In genomic region chr10:89710748-89711147, GRCh38 we compare ENCODE assay signal across 2 cellular contexts.
TF ChIP-seq lines count a peak whose summit lies in the region.

No MANE protein-coding gene starts in this region.

TF ChIP-seq in HepG2, 621 proteins besides CTCF, POLR2A, EP300 and RAD21:
- TF ChIP-seq HOXA9 (CRISPR knock-in tag; IDR thresholded peaks at IDR 0.05; ENCODE audit: borderline replicate concordance) (no peak), E2F2 (CRISPR knock-in tag; IDR thresholded peaks at IDR 0.05; ENCODE audit: borderline replicate concordance) (no peak), NBN (conservative IDR thresholded peaks at IDR 0.05) (no peak), ZZZ3 (CRISPR knock-in tag; IDR thresholded peaks at IDR 0.05; ENCODE audit: borderline replicate concordance) (no peak), ZBTB8A (CRISPR knock-in tag; IDR thresholded peaks at IDR 0.05; ENCODE audit: borderline replicate concordance, low read depth) (no peak), HMGXB3 (CRISPR knock-in tag; IDR thresholded peaks at IDR 0.05; ENCODE audit: borderline replicate concordance) (no peak), GPN1 (CRISPR knock-in tag; IDR thresholded peaks at IDR 0.05; ENCODE audit: borderline replicate concordance) (no peak), SUZ12 (IDR thresholded peaks at IDR 0.05; ENCODE audit: low read depth, low read length) (no peak), SRY (CRISPR knock-in tag; IDR thresholded peaks at IDR 0.05) (no peak), PRPF4 (IDR thresholded peaks at IDR 0.05; ENCODE audit: low read depth, low read length, poor library complexity, severe bottlenecking) (no peak), TAF1 (CRISPR knock-in tag; IDR thresholded peaks at IDR 0.05) (no peak), ATF7-NPFF (CRISPR knock-in tag; IDR thresholded peaks at IDR 0.05; ENCODE audit: low read depth) (no peak), ZFP36L1 (CRISPR knock-in tag; IDR thresholded peaks at IDR 0.05) (no peak), PRMT3 (CRISPR knock-in tag; IDR thresholded peaks at IDR 0.05; ENCODE audit: borderline replicate concordance, low read depth) (no peak), PLSCR1 (CRISPR knock-in tag; IDR thresholded peaks at IDR 0.05; ENCODE audit: borderline replicate concordance) (no peak), FOXM1 (CRISPR knock-in tag; IDR thresholded peaks at IDR 0.05) (no peak), ZMYM3 (CRISPR knock-in tag; IDR thresholded peaks at IDR 0.05) (no peak), ZNF569 (CRISPR knock-in tag; IDR thresholded peaks at IDR 0.05; ENCODE audit: borderline replicate concordance) (no peak)
- TF ChIP-seq, protein P1, sequence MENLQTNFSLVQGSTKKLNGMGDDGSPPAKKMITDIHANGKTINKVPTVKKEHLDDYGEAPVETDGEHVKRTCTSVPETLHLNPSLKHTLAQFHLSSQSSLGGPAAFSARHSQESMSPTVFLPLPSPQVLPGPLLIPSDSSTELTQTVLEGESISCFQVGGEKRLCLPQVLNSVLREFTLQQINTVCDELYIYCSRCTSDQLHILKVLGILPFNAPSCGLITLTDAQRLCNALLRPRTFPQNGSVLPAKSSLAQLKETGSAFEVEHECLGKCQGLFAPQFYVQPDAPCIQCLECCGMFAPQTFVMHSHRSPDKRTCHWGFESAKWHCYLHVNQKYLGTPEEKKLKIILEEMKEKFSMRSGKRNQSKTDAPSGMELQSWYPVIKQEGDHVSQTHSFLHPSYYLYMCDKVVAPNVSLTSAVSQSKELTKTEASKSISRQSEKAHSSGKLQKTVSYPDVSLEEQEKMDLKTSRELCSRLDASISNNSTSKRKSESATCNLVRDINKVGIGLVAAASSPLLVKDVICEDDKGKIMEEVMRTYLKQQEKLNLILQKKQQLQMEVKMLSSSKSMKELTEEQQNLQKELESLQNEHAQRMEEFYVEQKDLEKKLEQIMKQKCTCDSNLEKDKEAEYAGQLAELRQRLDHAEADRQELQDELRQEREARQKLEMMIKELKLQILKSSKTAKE (CRISPR knock-in tag; IDR thresholded peaks at IDR 0.05; ENCODE audit: borderline replicate concordance): no peak
- TF ChIP-seq, protein P2, sequence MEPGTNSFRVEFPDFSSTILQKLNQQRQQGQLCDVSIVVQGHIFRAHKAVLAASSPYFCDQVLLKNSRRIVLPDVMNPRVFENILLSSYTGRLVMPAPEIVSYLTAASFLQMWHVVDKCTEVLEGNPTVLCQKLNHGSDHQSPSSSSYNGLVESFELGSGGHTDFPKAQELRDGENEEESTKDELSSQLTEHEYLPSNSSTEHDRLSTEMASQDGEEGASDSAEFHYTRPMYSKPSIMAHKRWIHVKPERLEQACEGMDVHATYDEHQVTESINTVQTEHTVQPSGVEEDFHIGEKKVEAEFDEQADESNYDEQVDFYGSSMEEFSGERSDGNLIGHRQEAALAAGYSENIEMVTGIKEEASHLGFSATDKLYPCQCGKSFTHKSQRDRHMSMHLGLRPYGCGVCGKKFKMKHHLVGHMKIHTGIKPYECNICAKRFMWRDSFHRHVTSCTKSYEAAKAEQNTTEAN (CRISPR knock-in tag; conservative IDR thresholded peaks at IDR 0.05): no peak

TF ChIP-seq in GM23338, 12 proteins besides CTCF, POLR2A, EP300 and RAD21:
- TF ChIP-seq EZH2 (IDR thresholded peaks at IDR 0.05; ENCODE audit: low read depth, unreplicated experiment): no peak
- TF ChIP-seq JUNB (IDR thresholded peaks at IDR 0.05; ENCODE audit: unreplicated experiment): no peak
- TF ChIP-seq POLR2AphosphoS5 (IDR thresholded peaks at IDR 0.05; ENCODE audit: low read depth): no peak
- TF ChIP-seq, protein P3, sequence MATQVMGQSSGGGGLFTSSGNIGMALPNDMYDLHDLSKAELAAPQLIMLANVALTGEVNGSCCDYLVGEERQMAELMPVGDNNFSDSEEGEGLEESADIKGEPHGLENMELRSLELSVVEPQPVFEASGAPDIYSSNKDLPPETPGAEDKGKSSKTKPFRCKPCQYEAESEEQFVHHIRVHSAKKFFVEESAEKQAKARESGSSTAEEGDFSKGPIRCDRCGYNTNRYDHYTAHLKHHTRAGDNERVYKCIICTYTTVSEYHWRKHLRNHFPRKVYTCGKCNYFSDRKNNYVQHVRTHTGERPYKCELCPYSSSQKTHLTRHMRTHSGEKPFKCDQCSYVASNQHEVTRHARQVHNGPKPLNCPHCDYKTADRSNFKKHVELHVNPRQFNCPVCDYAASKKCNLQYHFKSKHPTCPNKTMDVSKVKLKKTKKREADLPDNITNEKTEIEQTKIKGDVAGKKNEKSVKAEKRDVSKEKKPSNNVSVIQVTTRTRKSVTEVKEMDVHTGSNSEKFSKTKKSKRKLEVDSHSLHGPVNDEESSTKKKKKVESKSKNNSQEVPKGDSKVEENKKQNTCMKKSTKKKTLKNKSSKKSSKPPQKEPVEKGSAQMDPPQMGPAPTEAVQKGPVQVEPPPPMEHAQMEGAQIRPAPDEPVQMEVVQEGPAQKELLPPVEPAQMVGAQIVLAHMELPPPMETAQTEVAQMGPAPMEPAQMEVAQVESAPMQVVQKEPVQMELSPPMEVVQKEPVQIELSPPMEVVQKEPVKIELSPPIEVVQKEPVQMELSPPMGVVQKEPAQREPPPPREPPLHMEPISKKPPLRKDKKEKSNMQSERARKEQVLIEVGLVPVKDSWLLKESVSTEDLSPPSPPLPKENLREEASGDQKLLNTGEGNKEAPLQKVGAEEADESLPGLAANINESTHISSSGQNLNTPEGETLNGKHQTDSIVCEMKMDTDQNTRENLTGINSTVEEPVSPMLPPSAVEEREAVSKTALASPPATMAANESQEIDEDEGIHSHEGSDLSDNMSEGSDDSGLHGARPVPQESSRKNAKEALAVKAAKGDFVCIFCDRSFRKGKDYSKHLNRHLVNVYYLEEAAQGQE (IDR thresholded peaks at IDR 0.05; ENCODE audit: unreplicated experiment): no peak
- TF ChIP-seq ETS1 (IDR thresholded peaks at IDR 0.05): no peak
- TF ChIP-seq, protein P4, sequence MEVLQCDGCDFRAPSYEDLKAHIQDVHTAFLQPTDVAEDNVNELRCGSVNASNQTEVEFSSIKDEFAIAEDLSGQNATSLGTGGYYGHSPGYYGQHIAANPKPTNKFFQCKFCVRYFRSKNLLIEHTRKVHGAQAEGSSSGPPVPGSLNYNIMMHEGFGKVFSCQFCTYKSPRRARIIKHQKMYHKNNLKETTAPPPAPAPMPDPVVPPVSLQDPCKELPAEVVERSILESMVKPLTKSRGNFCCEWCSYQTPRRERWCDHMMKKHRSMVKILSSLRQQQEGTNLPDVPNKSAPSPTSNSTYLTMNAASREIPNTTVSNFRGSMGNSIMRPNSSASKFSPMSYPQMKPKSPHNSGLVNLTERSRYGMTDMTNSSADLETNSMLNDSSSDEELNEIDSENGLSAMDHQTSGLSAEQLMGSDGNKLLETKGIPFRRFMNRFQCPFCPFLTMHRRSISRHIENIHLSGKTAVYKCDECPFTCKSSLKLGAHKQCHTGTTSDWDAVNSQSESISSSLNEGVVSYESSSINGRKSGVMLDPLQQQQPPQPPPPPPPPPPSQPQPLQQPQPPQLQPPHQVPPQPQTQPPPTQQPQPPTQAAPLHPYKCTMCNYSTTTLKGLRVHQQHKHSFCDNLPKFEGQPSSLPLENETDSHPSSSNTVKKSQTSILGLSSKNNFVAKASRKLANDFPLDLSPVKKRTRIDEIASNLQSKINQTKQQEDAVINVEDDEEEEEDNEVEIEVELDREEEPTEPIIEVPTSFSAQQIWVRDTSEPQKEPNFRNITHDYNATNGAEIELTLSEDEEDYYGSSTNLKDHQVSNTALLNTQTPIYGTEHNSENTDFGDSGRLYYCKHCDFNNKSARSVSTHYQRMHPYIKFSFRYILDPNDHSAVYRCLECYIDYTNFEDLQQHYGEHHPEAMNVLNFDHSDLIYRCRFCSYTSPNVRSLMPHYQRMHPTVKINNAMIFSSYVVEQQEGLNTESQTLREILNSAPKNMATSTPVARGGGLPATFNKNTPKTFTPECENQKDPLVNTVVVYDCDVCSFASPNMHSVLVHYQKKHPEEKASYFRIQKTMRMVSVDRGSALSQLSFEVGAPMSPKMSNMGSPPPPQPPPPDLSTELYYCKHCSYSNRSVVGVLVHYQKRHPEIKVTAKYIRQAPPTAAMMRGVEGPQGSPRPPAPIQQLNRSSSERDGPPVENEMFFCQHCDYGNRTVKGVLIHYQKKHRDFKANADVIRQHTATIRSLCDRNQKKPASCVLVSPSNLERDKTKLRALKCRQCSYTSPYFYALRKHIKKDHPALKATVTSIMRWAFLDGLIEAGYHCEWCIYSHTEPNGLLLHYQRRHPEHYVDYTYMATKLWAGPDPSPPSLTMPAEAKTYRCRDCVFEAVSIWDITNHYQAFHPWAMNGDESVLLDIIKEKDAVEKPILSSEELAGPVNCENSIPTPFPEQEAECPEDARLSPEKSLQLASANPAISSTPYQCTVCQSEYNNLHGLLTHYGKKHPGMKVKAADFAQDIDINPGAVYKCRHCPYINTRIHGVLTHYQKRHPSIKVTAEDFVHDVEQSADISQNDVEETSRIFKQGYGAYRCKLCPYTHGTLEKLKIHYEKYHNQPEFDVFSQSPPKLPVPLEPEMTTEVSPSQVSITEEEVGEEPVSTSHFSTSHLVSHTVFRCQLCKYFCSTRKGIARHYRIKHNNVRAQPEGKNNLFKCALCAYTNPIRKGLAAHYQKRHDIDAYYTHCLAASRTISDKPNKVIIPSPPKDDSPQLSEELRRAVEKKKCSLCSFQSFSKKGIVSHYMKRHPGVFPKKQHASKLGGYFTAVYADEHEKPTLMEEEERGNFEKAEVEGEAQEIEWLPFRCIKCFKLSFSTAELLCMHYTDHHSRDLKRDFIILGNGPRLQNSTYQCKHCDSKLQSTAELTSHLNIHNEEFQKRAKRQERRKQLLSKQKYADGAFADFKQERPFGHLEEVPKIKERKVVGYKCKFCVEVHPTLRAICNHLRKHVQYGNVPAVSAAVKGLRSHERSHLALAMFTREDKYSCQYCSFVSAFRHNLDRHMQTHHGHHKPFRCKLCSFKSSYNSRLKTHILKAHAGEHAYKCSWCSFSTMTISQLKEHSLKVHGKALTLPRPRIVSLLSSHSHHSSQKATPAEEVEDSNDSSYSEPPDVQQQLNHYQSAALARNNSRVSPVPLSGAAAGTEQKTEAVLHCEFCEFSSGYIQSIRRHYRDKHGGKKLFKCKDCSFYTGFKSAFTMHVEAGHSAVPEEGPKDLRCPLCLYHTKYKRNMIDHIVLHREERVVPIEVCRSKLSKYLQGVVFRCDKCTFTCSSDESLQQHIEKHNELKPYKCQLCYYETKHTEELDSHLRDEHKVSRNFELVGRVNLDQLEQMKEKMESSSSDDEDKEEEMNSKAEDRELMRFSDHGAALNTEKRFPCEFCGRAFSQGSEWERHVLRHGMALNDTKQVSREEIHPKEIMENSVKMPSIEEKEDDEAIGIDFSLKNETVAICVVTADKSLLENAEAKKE (CRISPR knock-in tag; IDR thresholded peaks at IDR 0.05): no peak
